ENCODE assay signal across 19 cellular contexts in genomic region chr15:45802140-45802539, GRCh38.
DNase-seq lines count a peak whose midpoint lies in the region; TF ChIP-seq lines count a peak whose summit lies in the region.
"Had no signal": no experiment of that assay in that cellular context is flagged by ENCODE, and none has a peak within 500 bp of the region (broad histone marks: within the 10 kb centered on the region; RNA-seq: fewer than 3 reads in every experiment).

No MANE protein-coding gene starts in this region.

- 0 out of 2 replicates have a peak overlapping the region, but pooled peaks have one; percentile 2 for H3K27ac ChIP-seq in 22Rv1
- H3K27ac ChIP-seq: pancreas, SJSA1 had no signal

- H3K4me3 Mint-ChIP-seq in brain: peak overlapping the region in 1 of 5 experiments; percentile 5
- H3K4me3 Mint-ChIP-seq: activated CD4-positive, alpha-beta T cell treated with anti-CD3 and anti-CD28 coated beads, Interleukin-2, amount 10 ng/mL, durations not matched to agents 24 days and 14 days; activated naive CD8-positive, alpha-beta T cell; stimulated activated memory B cell treated with anti-CD40 and anti-IgM and Interleukin-4, amounts not matched to agents 10 μg/mL and 1 μg/mL and 100 μg/mL, for 72 hours had no signal

- TF ChIP-seq CTCF in 22Rv1 (IDR thresholded peaks at IDR 0.05) (0 out of 2 replicates have a peak, but pooled peaks have one; percentile 15), brain (conservative IDR thresholded peaks at IDR 0.05) (no peak)

- H3K27me3 Mint-ChIP-seq in brain: no peaks in the 10 kb centered on the region

- no peaks in the 10 kb centered on the region for H3K36me3 Mint-ChIP-seq in brain
- H3K36me3 Mint-ChIP-seq: activated naive CD8-positive, alpha-beta T cell; stimulated activated memory B cell treated with anti-CD40 and anti-IgM and Interleukin-4, amounts not matched to agents 10 μg/mL and 1 μg/mL and 100 μg/mL, for 72 hours had no signal

- DNase-seq in NCI-H1105 (lab: John Stamatoyannopoulos, UW) (peak; percentile 68), NCI-H2196 treated with DMSO at 0.1 percent for 48 hours (lab: John Stamatoyannopoulos, UW; ENCODE audit: unreplicated experiment) (peak; percentile 8), germinal center (ENCODE audit: low spot score) (no peak), anterior cingulate cortex (lab: John Stamatoyannopoulos, UW) (no peak)
- DNase-seq in activated CD4-positive, alpha-beta T cell treated with anti-CD3 and anti-CD28 coated beads, Interleukin-2, amount 50 U/mL, for 1 hour: no peak
- no peak for DNase-seq in activated T-cell treated with anti-CD3 and anti-CD28 coated beads, Interleukin-2, amount 50 U/mL, for 48 hours
- DNase-seq: activated CD4-positive, alpha-beta T cell treated with anti-CD3 and anti-CD28 coated beads, Interleukin-2, amount 10 ng/mL, durations not matched to agents 24 days and 14 days; activated T-cell treated with anti-CD3 and anti-CD28 coated beads for 4 hours; effector memory CD4-positive, alpha-beta T cell; MV-4-11; pancreas; small intestine; T1000; trophoblast cell had no signal

- H3K27ac Mint-ChIP-seq in brain: peak overlapping the region in 3 of 5 experiments; percentile 3 to 72 (median 32)
- H3K27ac Mint-ChIP-seq: activated CD4-positive, alpha-beta T cell treated with anti-CD3 and anti-CD28 coated beads, Interleukin-2, amount 10 ng/mL, durations not matched to agents 24 days and 14 days; activated naive CD8-positive, alpha-beta T cell; stimulated activated memory B cell treated with anti-CD40 and anti-IgM and Interleukin-4, amounts not matched to agents 10 μg/mL and 1 μg/mL and 100 μg/mL, for 72 hours had no signal

- peaks cover 28% of the 10 kb centered on the region for H3K4me1 Mint-ChIP-seq in brain
- H3K4me1 Mint-ChIP-seq: activated CD4-positive, alpha-beta T cell treated with anti-CD3 and anti-CD28 coated beads, Interleukin-2, amount 10 ng/mL, durations not matched to agents 24 days and 14 days; stimulated activated memory B cell treated with anti-CD40 and anti-IgM and Interleukin-4, amounts not matched to agents 10 μg/mL and 1 μg/mL and 100 μg/mL, for 72 hours had no signal

- peaks cover 0 to 2% (median 0%) of the 10 kb centered on the region in 5 experiments for H3K9me3 Mint-ChIP-seq in brain
- H3K9me3 Mint-ChIP-seq: activated CD4-positive, alpha-beta T cell treated with anti-CD3 and anti-CD28 coated beads, Interleukin-2, amount 10 ng/mL, durations not matched to agents 24 days and 14 days; stimulated activated memory B cell treated with anti-CD40 and anti-IgM and Interleukin-4, amounts not matched to agents 10 μg/mL and 1 μg/mL and 100 μg/mL, for 72 hours had no signal

Comparison
In these comparisons a context has a peak if more than half of its experiments do, and no peak if none do; other contexts are left out.
1. DNase-seq: peak in NCI-H1105 (single experiment) and NCI-H2196 treated with DMSO at 0.1 percent for 48 hours (single experiment); none in germinal center (single experiment), activated CD4-positive, alpha-beta T cell treated with anti-CD3 and anti-CD28 coated beads, Interleukin-2, amount 50 U/mL, for 1 hour (single experiment), activated T-cell treated with anti-CD3 and anti-CD28 coated beads, Interleukin-2, amount 50 U/mL, for 48 hours (0 of 2) and anterior cingulate cortex (0 of 58).